Comparison of ENCODE assay signal across 15 cellular contexts in the genomic region with DNA sequence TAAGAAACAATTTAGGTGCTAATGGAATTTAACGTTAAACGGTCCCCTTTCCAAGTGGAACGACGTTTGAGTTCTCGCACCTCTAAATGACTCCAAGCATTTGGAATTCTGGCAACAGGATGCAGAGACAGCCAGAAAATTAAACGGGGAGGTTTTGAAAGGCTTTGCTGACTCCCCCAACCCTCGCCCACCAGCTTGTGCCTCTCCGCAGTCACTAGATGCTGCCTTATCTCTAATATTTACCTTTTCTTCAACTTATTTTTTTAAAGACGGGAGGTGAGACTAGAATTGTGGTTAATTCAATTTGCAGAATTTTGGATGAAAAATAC. TPM values are rescaled to one million over a fixed set of nuclear protein-coding genes. Genes with fewer than 3 reads are reported as not detected.
A peak's percentile ranks its signal among the peaks of the same experiment; 100 is the strongest.
DNase-seq lines count a peak whose midpoint lies in the region; ATAC-seq and TF ChIP-seq lines count a peak whose summit lies in the region.
"Had no signal": no experiment of that assay in that cellular context is flagged by ENCODE, and none has a peak within 500 bp of the region (broad histone marks: within the 10 kb centered on the region; RNA-seq: fewer than 3 reads in every experiment).

No MANE protein-coding gene starts in this region.

- in situ Hi-C loops in HAP-1 (cut with MboI; ENCODE audit: low sequenced_read_pairs), result loop anchor here (10.0 kb wide), 1 partner anchor 251 kb away; no protein-coding TSS in a partner anchor

- peaks cover 89% of the 10 kb centered on the region for H3K27me3 ChIP-seq in CD4-positive, alpha-beta T cell (ENCODE audit: control insufficient read depth, insufficient read depth, low read length)
- H3K27me3 ChIP-seq in HAP-1 (ENCODE audit: low read depth) (peaks cover 24% of the 10 kb centered on the region), layer of hippocampus (ENCODE audit: control insufficient read depth, insufficient read depth, low read length) (peaks cover 26% of the 10 kb centered on the region), right cardiac atrium (ENCODE audit: control insufficient read depth, insufficient read depth) (no peaks in the 10 kb centered on the region)
- H3K27me3 ChIP-seq: testis had no signal

- peaks cover 9% of the 10 kb centered on the region for H3K36me3 Mint-ChIP-seq in CD4-positive, alpha-beta T cell (ENCODE audit: low read depth)
- no peaks in the 10 kb centered on the region for H3K36me3 Mint-ChIP-seq in activated T-helper 1 cell treated with anti-CD3 and anti-CD28 coated beads, Interleukin-12 subunit alpha, Interleukin-12 subunit beta, Interleukin-2, Interleukin-4 antibody, amounts not matched to agents 30 ng/mL and 10 ng/mL and 1 ng/mL, durations not matched to agents 14 hours and 24 hours and 36 hours (ENCODE audit: low read depth)

- no peak for DNase-seq in CD4-positive, alpha-beta T cell
- no peak for DNase-seq in HAP-1 (ENCODE audit: low spot score in 2 of 2)
- no peak for DNase-seq in activated T-helper 1 cell treated with anti-CD3 and anti-CD28 coated beads, Interleukin-12 subunit alpha, Interleukin-12 subunit beta, Interleukin-2, Interleukin-4 antibody, amounts not matched to agents 30 ng/mL and 10 ng/mL and 1 ng/mL, durations not matched to agents 14 hours and 24 hours and 36 hours (ENCODE audit: low spot score)
- no peak for DNase-seq in right cardiac atrium
- DNase-seq in SK-N-DZ (ENCODE audit: low spot score), result no peak
- DNase-seq in HK-2 (ENCODE audit: unreplicated experiment), result no peak
- DNase-seq: activated CD4-positive, alpha-beta T cell treated with anti-CD3 and anti-CD28 coated beads, Interleukin-2, amount 50 U/mL, for 1 hour; kidney; NCI-H2107; testis had no signal

- H3K4me3 ChIP-seq in HAP-1 (peak overlapping the region; percentile 47), right cardiac atrium (ENCODE audit: low read length) (no peak overlapping the region)

- POLR2A ChIA-PET in CD4-positive, alpha-beta T cell (lab: Charles Lee), result interaction anchor here (0.8 to 3.0 kb wide), 3 partner anchors 8 to 10 kb away, joined by 3 to 15 read pairs (median 4); no protein-coding TSS in a partner anchor

- 10% methylated on average over 9 of the region's 9 CpGs for WGBS in right cardiac atrium

- H3K4me1 ChIP-seq in HAP-1, result peaks cover 13% of the 10 kb centered on the region
- no peaks in the 10 kb centered on the region for H3K4me1 ChIP-seq in right cardiac atrium (ENCODE audit: control insufficient read depth, insufficient read depth, low read length)

- peaks cover 20% of the 10 kb centered on the region for H3K4me1 Mint-ChIP-seq in CD4-positive, alpha-beta T cell (ENCODE audit: low read depth)
- peaks cover 10% of the 10 kb centered on the region for H3K4me1 Mint-ChIP-seq in activated T-helper 1 cell treated with anti-CD3 and anti-CD28 coated beads, Interleukin-12 subunit alpha, Interleukin-12 subunit beta, Interleukin-2, Interleukin-4 antibody, amounts not matched to agents 30 ng/mL and 10 ng/mL and 1 ng/mL, durations not matched to agents 14 hours and 24 hours and 36 hours (ENCODE audit: low read depth)

- no peak for TF ChIP-seq CTCF in CD4-positive, alpha-beta T cell (IDR thresholded peaks at IDR 0.05)

- no peak for ATAC-seq in CD4-positive, alpha-beta T cell (ENCODE audit: poor library complexity)
- no peak for ATAC-seq in HG03175 (IDR thresholded peaks at IDR 0.05; ENCODE audit: unreplicated experiment)
- no peak for ATAC-seq in right cardiac atrium
- ATAC-seq: Right ventricle myocardium inferior had no signal

- intact Hi-C loops in CD4-positive, alpha-beta T cell (cut with DNase I, micrococcal nuclease), result no loop called here
- intact Hi-C loops in activated T-helper 1 cell treated with anti-CD3 and anti-CD28 coated beads, Interleukin-12 subunit alpha, Interleukin-12 subunit beta, Interleukin-2, Interleukin-4 antibody, amounts not matched to agents 30 ng/mL and 10 ng/mL and 1 ng/mL, durations not matched to agents 14 hours and 24 hours and 36 hours (cut with micrococcal nuclease), result loop anchor here (2.0 kb wide), 1 partner anchor 23 kb away; no protein-coding TSS in a partner anchor
- intact Hi-C loops in right cardiac atrium (cut with DNase I), result no loop called here

- H3K9me3 Mint-ChIP-seq in CD4-positive, alpha-beta T cell, result no peaks in the 10 kb centered on the region
- no peaks in the 10 kb centered on the region for H3K9me3 Mint-ChIP-seq in activated T-helper 1 cell treated with anti-CD3 and anti-CD28 coated beads, Interleukin-12 subunit alpha, Interleukin-12 subunit beta, Interleukin-2, Interleukin-4 antibody, amounts not matched to agents 30 ng/mL and 10 ng/mL and 1 ng/mL, durations not matched to agents 14 hours and 24 hours and 36 hours

- H3K27ac Mint-ChIP-seq in CD4-positive, alpha-beta T cell, result peak overlapping the region; percentile 76
- H3K27ac Mint-ChIP-seq in activated T-helper 1 cell treated with anti-CD3 and anti-CD28 coated beads, Interleukin-12 subunit alpha, Interleukin-12 subunit beta, Interleukin-2, Interleukin-4 antibody, amounts not matched to agents 30 ng/mL and 10 ng/mL and 1 ng/mL, durations not matched to agents 14 hours and 24 hours and 36 hours, result peak overlapping the region; percentile 73

- peaks cover 28% of the 10 kb centered on the region for H3K9me3 ChIP-seq in CD4-positive, alpha-beta T cell (ENCODE audit: control insufficient read depth, low read length)
- no peaks in the 10 kb centered on the region for H3K9me3 ChIP-seq in HAP-1
- H3K9me3 ChIP-seq in right cardiac atrium (ENCODE audit: control insufficient read depth, low read length), result no peaks in the 10 kb centered on the region
- H3K9me3 ChIP-seq: testis had no signal

- H3K36me3 ChIP-seq in HAP-1 (replicated peaks), result no peaks in the 10 kb centered on the region

- CTCF ChIA-PET in CD4-positive, alpha-beta T cell (lab: Charles Lee), result interaction anchor here (0.7 kb wide), 1 partner anchor 328 kb away, joined by 3 read pairs; no protein-coding TSS in a partner anchor

- no peak overlapping the region for H3K27ac ChIP-seq in CD4-positive, alpha-beta T cell (ENCODE audit: low read depth, low read length)
- H3K27ac ChIP-seq in layer of hippocampus (ENCODE audit: low read depth, low read length), result peak overlapping the region; percentile 77
- H3K27ac ChIP-seq in right cardiac atrium (ENCODE audit: low read length), result no peak overlapping the region
- H3K27ac ChIP-seq: testis had no signal

- H3K4me3 Mint-ChIP-seq in CD4-positive, alpha-beta T cell, result peak overlapping the region; percentile 73
- H3K4me3 Mint-ChIP-seq in activated T-helper 1 cell treated with anti-CD3 and anti-CD28 coated beads, Interleukin-12 subunit alpha, Interleukin-12 subunit beta, Interleukin-2, Interleukin-4 antibody, amounts not matched to agents 30 ng/mL and 10 ng/mL and 1 ng/mL, durations not matched to agents 14 hours and 24 hours and 36 hours, result no peak overlapping the region

- peaks cover 68% of the 10 kb centered on the region for H3K27me3 Mint-ChIP-seq in CD4-positive, alpha-beta T cell
- peaks cover 59% of the 10 kb centered on the region for H3K27me3 Mint-ChIP-seq in activated T-helper 1 cell treated with anti-CD3 and anti-CD28 coated beads, Interleukin-12 subunit alpha, Interleukin-12 subunit beta, Interleukin-2, Interleukin-4 antibody, amounts not matched to agents 30 ng/mL and 10 ng/mL and 1 ng/mL, durations not matched to agents 14 hours and 24 hours and 36 hours (ENCODE audit: insufficient read depth)

RNA-seq across cellular contexts. Expression of gene ZIC2, which starts 2.5 kb away (rescaled TPM):
- total RNA-seq in CD4-positive, alpha-beta T cell, result not detected
- 0.08 and 0.10 TPM in 2 replicates for total RNA-seq in activated T-helper 1 cell treated with anti-CD3 and anti-CD28 coated beads, Interleukin-12 subunit alpha, Interleukin-12 subunit beta, Interleukin-2, Interleukin-4 antibody, amounts not matched to agents 30 ng/mL and 10 ng/mL and 1 ng/mL, durations not matched to agents 14 hours and 24 hours and 36 hours
- not detected for total RNA-seq in right cardiac atrium
- polyA plus RNA-seq in right cardiac atrium, result not detected
- not detected in 2 replicates for polyA plus RNA-seq in SK-N-DZ (2014; cell fraction: cytosol; rRNA removed)
- polyA plus RNA-seq in SK-N-DZ (2014; cell fraction: nucleus; rRNA removed), result not detected in 2 replicates
- total RNA-seq: Right ventricle myocardium inferior had no signal

RNA-seq across cellular contexts. Expression of gene ZIC5, which starts 12.5 kb away (rescaled TPM):
- total RNA-seq in CD4-positive, alpha-beta T cell, result not detected
- total RNA-seq in activated T-helper 1 cell treated with anti-CD3 and anti-CD28 coated beads, Interleukin-12 subunit alpha, Interleukin-12 subunit beta, Interleukin-2, Interleukin-4 antibody, amounts not matched to agents 30 ng/mL and 10 ng/mL and 1 ng/mL, durations not matched to agents 14 hours and 24 hours and 36 hours, result not detected in 2 replicates
- not detected for total RNA-seq in right cardiac atrium
- polyA plus RNA-seq in right cardiac atrium, result not detected
- 0.01 TPM in 1 of 2 replicates, not detected in the other for polyA plus RNA-seq in SK-N-DZ (2014; cell fraction: cytosol; rRNA removed)
- not detected in 2 replicates for polyA plus RNA-seq in SK-N-DZ (2014; cell fraction: nucleus; rRNA removed)
- total RNA-seq: kidney, posterior vena cava, Right ventricle myocardium inferior had no signal
- polyA plus RNA-seq: esophagus had no signal
